35 cellular contexts compared by ENCODE assay signal in the genomic region with DNA sequence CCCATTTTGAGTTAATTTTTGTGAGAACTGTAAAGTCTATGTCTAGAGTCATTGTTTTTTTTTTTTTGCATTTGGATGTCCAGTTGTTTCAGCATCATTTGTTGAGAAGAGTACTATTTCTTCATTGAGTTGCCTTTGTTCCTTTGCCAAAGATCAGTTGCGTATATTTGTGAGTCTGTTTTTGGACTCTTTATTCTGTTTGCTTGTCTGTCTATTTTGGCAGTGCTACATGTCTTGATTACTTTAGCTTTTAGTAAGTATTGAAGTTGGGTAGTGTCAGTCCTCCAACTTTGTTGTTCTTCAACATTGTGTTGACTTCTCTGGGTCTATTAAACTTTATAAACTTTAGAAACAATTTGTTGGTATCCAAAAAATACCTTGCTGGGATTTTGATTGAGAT.
"Had no signal": no experiment of that assay in that cellular context is flagged by ENCODE, and none has a peak within 500 bp of the region (broad histone marks: within the 10 kb centered on the region; RNA-seq: fewer than 3 reads in every experiment).

No MANE protein-coding gene starts in this region.

- H3K27me3 ChIP-seq: MG63 had no signal

- DNase-seq: Karpas-422, Kasumi-1, MG63, MM.1S, MV-4-11, NCI-H1048, NCI-H1092, NCI-H1092 treated with DMSO at 0.1 percent for 48 hours, NCI-H1105, NCI-H1105 treated with DMSO at 0.1 percent for 48 hours, NCI-H1417, NCI-H1417 treated with DMSO at 0.1 percent for 48 hours, NCI-H1436, NCI-H1436 treated with DMSO at 0.1 percent for 48 hours, NCI-H146, NCI-H1694, NCI-H1694 treated with DMSO at 0.1 percent for 48 hours, NCI-H187, NCI-H187 treated with DMSO at 0.1 percent for 48 hours, NCI-H1930, NCI-H2029, NCI-H2029 treated with DMSO at 0.1 percent for 48 hours, NCI-H2081, NCI-H2081 treated with DMSO at 0.1 percent for 48 hours, NCI-H2107, NCI-H2171, NCI-H2171 treated with DMSO at 0.1 percent for 48 hours, NCI-H2227 treated with DMSO at 0.1 percent for 48 hours, NCI-H226, NCI-H345, NCI-H446, NCI-H446 treated with DMSO at 0.1 percent for 48 hours, NCI-H510A, NCI-H510A treated with DMSO at 0.1 percent for 48 hours, NCI-H524 had no signal

- H3K4me3 ChIP-seq: MG63 had no signal
